Comparison of ENCODE assay signal across 16 cellular contexts in genomic region chr2:217055624-217056023, GRCh38.
"Had no signal": no experiment of that assay in that cellular context is flagged by ENCODE, and none has a peak within 500 bp of the region (broad histone marks: within the 10 kb centered on the region; RNA-seq: fewer than 3 reads in every experiment).

No MANE protein-coding gene starts in this region.

- H3K36me3 ChIP-seq: gastroesophageal sphincter, left ventricle myocardium inferior, upper lobe of left lung had no signal

- H3K27ac ChIP-seq: epithelial cell of prostate, gastroesophageal sphincter, left ventricle myocardium inferior, testis, upper lobe of left lung had no signal

- H3K4me1 ChIP-seq: upper lobe of left lung had no signal

- DNase-seq: activated CD4-positive, alpha-beta memory T cell treated with anti-CD3 and anti-CD28 coated beads, Interleukin-2, amount 10 ng/mL, durations not matched to agents 7 days and 5 days; activated CD4-positive, alpha-beta T cell treated with anti-CD3 and anti-CD28 coated beads, Interleukin-2, amount 10 ng/mL, durations not matched to agents 24 days and 14 days; activated effector memory CD4-positive, alpha-beta T cell treated with Interleukin-2 at 50 U/mL for 16 hours; activated naive CD4-positive, alpha-beta T cell treated with anti-CD3 and anti-CD28 coated beads for 36 hours; activated naive CD8-positive, alpha-beta T cell treated with anti-CD3 and anti-CD28 coated beads, Interleukin-2, amount 10 ng/mL, durations not matched to agents 7 days and 5 days; activated T-cell treated with anti-CD3 and anti-CD28 coated beads, Interleukin-2, amount 50 U/mL, for 72 hours; amniotic stem cell; head of caudate nucleus; left ventricle myocardium inferior; naive thymus-derived CD8-positive, alpha-beta T cell; stimulated activated CD4-positive, alpha-beta T cell treated with anti-CD3 and anti-CD28 coated beads, Interleukin-2, amount 100 ng/mL, for 48 hours; stimulated activated naive CD4-positive, alpha-beta T cell; testis; upper lobe of left lung had no signal

- ATAC-seq: activated T-cell treated with anti-CD3 and anti-CD28 coated beads, Interleukin-2, amount 50 U/mL, for 72 hours; gastroesophageal sphincter; naive thymus-derived CD8-positive, alpha-beta T cell had no signal

- H3K27me3 ChIP-seq: gastroesophageal sphincter, testis, upper lobe of left lung had no signal

- H3K4me3 ChIP-seq: gastroesophageal sphincter, left ventricle myocardium inferior, testis, upper lobe of left lung had no signal

- H3K9me3 ChIP-seq: gastroesophageal sphincter, left ventricle myocardium inferior, testis, upper lobe of left lung had no signal
